37 cellular contexts compared by ENCODE assay signal in genomic region chr3:120168611-120169010, GRCh38.
"Had no signal": no experiment of that assay in that cellular context is flagged by ENCODE, and none has a peak within 500 bp of the region (broad histone marks: within the 10 kb centered on the region; RNA-seq: fewer than 3 reads in every experiment).

No MANE protein-coding gene starts in this region.

- H3K36me3 ChIP-seq: adrenal gland, ascending aorta, breast epithelium, esophagus muscularis mucosa, gastrocnemius medialis, heart left ventricle, WERI-Rb-1 had no signal

- H3K27me3 Mint-ChIP-seq: activated B cell treated with CpG ODN at 0.5 μM for 24 hours; activated CD8-positive, alpha-beta T cell treated with anti-CD3 and anti-CD28 coated beads for 36 hours; activated naive CD4-positive, alpha-beta T cell treated with anti-CD3 and anti-CD28 coated beads, Interleukin-2, amount 50 U/mL, for 24 hours; activated naive CD8-positive, alpha-beta T cell treated with anti-CD3 and anti-CD28 coated beads for 36 hours; activated naive CD8-positive, alpha-beta T cell treated with anti-CD3 and anti-CD28 coated beads, Interleukin-2, amount 50 U/mL, for 24 hours; brain; central memory CD8-positive, alpha-beta T cell; dendritic cell treated with granulocyte-macrophage colony-stimulating factor and Interleukin-4, amounts not matched to agents 40 ng/mL and 50 ng/mL, for 4 days had no signal

- H3K4me1 Mint-ChIP-seq: activated B cell treated with CpG ODN at 0.5 μM for 24 hours; activated naive CD4-positive, alpha-beta T cell treated with anti-CD3 and anti-CD28 coated beads, Interleukin-2, amount 50 U/mL, for 24 hours; activated naive CD8-positive, alpha-beta T cell treated with anti-CD3 and anti-CD28 coated beads for 36 hours; activated naive CD8-positive, alpha-beta T cell treated with anti-CD3 and anti-CD28 coated beads, Interleukin-2, amount 50 U/mL, for 24 hours; brain; central memory CD8-positive, alpha-beta T cell; T-helper 17 cell had no signal

- H3K4me3 Mint-ChIP-seq: activated B cell treated with CpG ODN at 0.5 μM for 24 hours; activated CD8-positive, alpha-beta T cell treated with anti-CD3 and anti-CD28 coated beads for 36 hours; activated naive CD4-positive, alpha-beta T cell treated with anti-CD3 and anti-CD28 coated beads for 36 hours; activated naive CD4-positive, alpha-beta T cell treated with anti-CD3 and anti-CD28 coated beads, Interleukin-2, amount 50 U/mL, for 24 hours; activated naive CD8-positive, alpha-beta T cell treated with anti-CD3 and anti-CD28 coated beads for 36 hours; activated naive CD8-positive, alpha-beta T cell treated with anti-CD3 and anti-CD28 coated beads, Interleukin-2, amount 50 U/mL, for 24 hours; activated T-cell treated with anti-CD3 and anti-CD28 coated beads, Interleukin-2, amount 50 U/mL, for 4 hours; activated T-helper 1 cell treated with anti-CD3 and anti-CD28 coated beads, Interleukin-12 subunit alpha, Interleukin-12 subunit beta, Interleukin-2, Interleukin-4 antibody, amounts not matched to agents 30 ng/mL and 10 ng/mL and 1 ng/mL, durations not matched to agents 14 hours and 24 hours and 36 hours; brain; central memory CD8-positive, alpha-beta T cell; dendritic cell treated with granulocyte-macrophage colony-stimulating factor and Interleukin-4, amounts not matched to agents 40 ng/mL and 50 ng/mL, for 4 days; effector memory CD8-positive, alpha-beta T cell; T-helper 17 cell; T-helper 2 cell treated with Interferon-gamma antibody and Interleukin-4, amounts not matched to agents 5 μg/mL and 100 μg/mL, for 36 hours had no signal

- H3K9me3 Mint-ChIP-seq: activated B cell treated with CpG ODN at 0.5 μM for 24 hours; activated CD8-positive, alpha-beta T cell treated with anti-CD3 and anti-CD28 coated beads for 36 hours; activated naive CD4-positive, alpha-beta T cell treated with anti-CD3 and anti-CD28 coated beads for 36 hours; activated naive CD4-positive, alpha-beta T cell treated with anti-CD3 and anti-CD28 coated beads, Interleukin-2, amount 50 U/mL, for 24 hours; activated naive CD8-positive, alpha-beta T cell treated with anti-CD3 and anti-CD28 coated beads for 36 hours; activated naive CD8-positive, alpha-beta T cell treated with anti-CD3 and anti-CD28 coated beads, Interleukin-2, amount 50 U/mL, for 24 hours; activated T-cell treated with anti-CD3 and anti-CD28 coated beads, Interleukin-2, amount 50 U/mL, for 4 hours; activated T-helper 1 cell treated with anti-CD3 and anti-CD28 coated beads, Interleukin-12 subunit alpha, Interleukin-12 subunit beta, Interleukin-2, Interleukin-4 antibody, amounts not matched to agents 30 ng/mL and 10 ng/mL and 1 ng/mL, durations not matched to agents 14 hours and 24 hours and 36 hours; activated T-helper 2 cell treated with anti-CD3 and anti-CD28 coated beads, Interferon-gamma antibody, Interleukin-2, Interleukin-4, amounts not matched to agents 10 μg/mL and 5 μg/mL and 100 μg/mL, durations not matched to agents 14 hours and 24 hours and 36 hours; brain; central memory CD8-positive, alpha-beta T cell; dendritic cell treated with granulocyte-macrophage colony-stimulating factor and Interleukin-4, amounts not matched to agents 40 ng/mL and 50 ng/mL, for 4 days; effector memory CD8-positive, alpha-beta T cell; T-helper 2 cell treated with Interferon-gamma antibody and Interleukin-4, amounts not matched to agents 5 μg/mL and 100 μg/mL, for 36 hours had no signal

- DNase-seq: activated B cell treated with CpG ODN at 0.5 μM for 24 hours; activated CD4-positive, alpha-beta T cell treated with anti-CD3 and anti-CD28 coated beads for 48 hours; activated CD4-positive, alpha-beta T cell treated with anti-CD3 and anti-CD28 coated beads, Interleukin-2, amount 50 U/mL, for 1 hour; activated CD4-positive, alpha-beta T cell treated with anti-CD3 and anti-CD28 coated beads, Interleukin-2, amount 50 U/mL, for 48 hours; activated CD8-positive, alpha-beta memory T cell treated with anti-CD3 and anti-CD28 coated beads, Interleukin-2, amount 50 U/mL, for 48 hours; activated CD8-positive, alpha-beta T cell treated with anti-CD3 and anti-CD28 coated beads for 36 hours; activated effector memory CD4-positive, alpha-beta T cell treated with anti-CD3 and anti-CD28 coated beads, Interleukin-2, amount 50 U/mL, for 16 hours; activated naive CD4-positive, alpha-beta T cell treated with anti-CD3 and anti-CD28 coated beads for 36 hours; activated naive CD8-positive, alpha-beta T cell treated with anti-CD3 and anti-CD28 coated beads for 36 hours; activated naive CD8-positive, alpha-beta T cell treated with anti-CD3 and anti-CD28 coated beads, Interleukin-2, amount 50 U/mL, for 24 hours; activated T-cell treated with anti-CD3 and anti-CD28 coated beads for 4 hours; activated T-cell treated with anti-CD3 and anti-CD28 coated beads, Interleukin-2, amount 50 U/mL, for 4 hours; adrenal gland; dorsolateral prefrontal cortex; effector CD4-positive, alpha-beta T cell; effector memory CD8-positive, alpha-beta T cell; erythroblast; foreskin keratinocyte; gastrocnemius medialis; glutamatergic neuron; heart left ventricle; T-helper 1 cell; T-helper 17 cell; T1000; WERI-Rb-1 had no signal

- H3K27ac Mint-ChIP-seq: activated B cell treated with CpG ODN at 0.5 μM for 24 hours; activated CD8-positive, alpha-beta T cell treated with anti-CD3 and anti-CD28 coated beads for 36 hours; activated naive CD4-positive, alpha-beta T cell treated with anti-CD3 and anti-CD28 coated beads for 36 hours; activated naive CD4-positive, alpha-beta T cell treated with anti-CD3 and anti-CD28 coated beads, Interleukin-2, amount 50 U/mL, for 24 hours; activated naive CD8-positive, alpha-beta T cell treated with anti-CD3 and anti-CD28 coated beads for 36 hours; activated naive CD8-positive, alpha-beta T cell treated with anti-CD3 and anti-CD28 coated beads, Interleukin-2, amount 50 U/mL, for 24 hours; activated T-helper 1 cell treated with anti-CD3 and anti-CD28 coated beads, Interleukin-12 subunit alpha, Interleukin-12 subunit beta, Interleukin-2, Interleukin-4 antibody, amounts not matched to agents 30 ng/mL and 10 ng/mL and 1 ng/mL, durations not matched to agents 14 hours and 24 hours and 36 hours; activated T-helper 2 cell treated with anti-CD3 and anti-CD28 coated beads, Interferon-gamma antibody, Interleukin-2, Interleukin-4, amounts not matched to agents 10 μg/mL and 5 μg/mL and 100 μg/mL, durations not matched to agents 14 hours and 24 hours and 36 hours; brain; dendritic cell treated with granulocyte-macrophage colony-stimulating factor and Interleukin-4, amounts not matched to agents 40 ng/mL and 50 ng/mL, for 4 days; effector memory CD8-positive, alpha-beta T cell; T-helper 2 cell treated with Interferon-gamma antibody and Interleukin-4, amounts not matched to agents 5 μg/mL and 100 μg/mL, for 36 hours had no signal

- ATAC-seq: activated CD4-positive, CD25-positive, alpha-beta regulatory T cell treated with anti-CD3 and anti-CD28 coated beads, Interleukin-2, amount 50 U/mL, for 24 hours; activated CD8-positive, alpha-beta T cell treated with anti-CD3 and anti-CD28 coated beads for 36 hours; activated naive CD8-positive, alpha-beta T cell treated with anti-CD3 and anti-CD28 coated beads, Interleukin-2, amount 50 U/mL, for 24 hours; activated T-cell treated with anti-CD3 and anti-CD28 coated beads, Interleukin-2, amount 50 U/mL, for 4 hours; effector memory CD8-positive, alpha-beta T cell; foreskin keratinocyte; gastrocnemius medialis; heart left ventricle; T-helper 17 cell had no signal

- H3K4me3 ChIP-seq: adrenal gland, ascending aorta, breast epithelium, coronary artery, dorsolateral prefrontal cortex, esophagus muscularis mucosa, gastrocnemius medialis, heart left ventricle had no signal

- H3K27me3 ChIP-seq: adrenal gland, ascending aorta, breast epithelium, dorsolateral prefrontal cortex, esophagus muscularis mucosa, foreskin keratinocyte, gastrocnemius medialis, heart left ventricle had no signal

- H3K36me3 Mint-ChIP-seq: activated naive CD4-positive, alpha-beta T cell treated with anti-CD3 and anti-CD28 coated beads, Interleukin-2, amount 50 U/mL, for 24 hours; activated naive CD8-positive, alpha-beta T cell treated with anti-CD3 and anti-CD28 coated beads for 36 hours; brain had no signal
